In genomic region chr2:236309669-236310029, GRCh38 we compare ENCODE assay signal across 9 cellular contexts. TPM values are rescaled to one million over a fixed set of nuclear protein-coding genes. Genes with fewer than 3 reads are reported as not detected.
DNase-seq lines count a peak whose midpoint lies in the region; ATAC-seq and TF ChIP-seq lines count a peak whose summit lies in the region.
"Had no signal": no experiment of that assay in that cellular context is flagged by ENCODE, and none has a peak within 500 bp of the region (broad histone marks: within the 10 kb centered on the region; RNA-seq: fewer than 3 reads in every experiment).

No MANE protein-coding gene starts in this region.

- no peak overlapping the region for H3K4me3 ChIP-seq in dorsolateral prefrontal cortex
- H3K4me3 ChIP-seq: BLaER1 had no signal

- H3K27me3 Mint-ChIP-seq in progenitor cell of endocrine pancreas: peaks cover 3% of the 10 kb centered on the region

- peaks cover 10% of the 10 kb centered on the region for H3K36me3 Mint-ChIP-seq in progenitor cell of endocrine pancreas (ENCODE audit: insufficient read depth)

- no peak for ATAC-seq in GM18519 (IDR thresholded peaks at IDR 0.05; ENCODE audit: low FRiP score, unreplicated experiment)

- H3K4me1 Mint-ChIP-seq in progenitor cell of endocrine pancreas (ENCODE audit: low read depth): no peaks in the 10 kb centered on the region

- no peaks in the 10 kb centered on the region for H3K27me3 ChIP-seq in dorsolateral prefrontal cortex
- H3K27me3 ChIP-seq: BLaER1 had no signal

- no peak overlapping the region for H3K4me3 Mint-ChIP-seq in progenitor cell of endocrine pancreas (ENCODE audit: low read depth)

- H3K27ac ChIP-seq in dorsolateral prefrontal cortex: no peak overlapping the region
- H3K27ac ChIP-seq: BLaER1 had no signal

- peaks cover 9% of the 10 kb centered on the region for H3K9me3 Mint-ChIP-seq in progenitor cell of endocrine pancreas (ENCODE audit: low read depth)

- no peak overlapping the region for H3K27ac Mint-ChIP-seq in progenitor cell of endocrine pancreas

- DNase-seq in NCI-H1694 treated with DMSO at 0.1 percent for 48 hours (lab: John Stamatoyannopoulos, UW): peak; percentile 9
- no peak for DNase-seq in NCI-H1694 (lab: John Stamatoyannopoulos, UW)
- peak; percentile 30 for DNase-seq in NAMALWA (ENCODE audit: low spot score)
- peak in 3 of 10 donors; percentile 47 to 50 (median 48) for DNase-seq in dorsolateral prefrontal cortex
- DNase-seq in progenitor cell of endocrine pancreas (ENCODE audit: low spot score, unreplicated experiment): peak; percentile 22
- DNase-seq in LoVo (ENCODE audit: low spot score): no peak
- no peak for DNase-seq in stimulated activated CD4-positive, alpha-beta T cell treated with anti-CD3 and anti-CD28 coated beads, Interleukin-12 subunit alpha, Interleukin-12 subunit beta, amount 100 ng/mL, for 4 hours

- TF ChIP-seq CTCF in dorsolateral prefrontal cortex (IDR thresholded peaks at IDR 0.05 in 54 of 56, conservative IDR thresholded peaks at IDR 0.05 in 2 of 56; ENCODE audit: low read depth in 1 of 56, partially characterized antibody in 56 of 56): peak; percentile 32 to 82 (median 60)
- TF ChIP-seq CTCF in progenitor cell of endocrine pancreas (IDR thresholded peaks at IDR 0.05; ENCODE audit: unreplicated experiment): peak; percentile 78

- intact Hi-C loops in dorsolateral prefrontal cortex (cut with DNase I): no loop called here

RNA-seq across cellular contexts. Expression of gene ASB18, which starts 45.4 kb away (rescaled TPM):
- 1 to 10 TPM in 14 of 120 experiments, under 1 TPM in 20, not detected in 86; 0.37 to 2.2 (median 0.88) TPM for total RNA-seq in dorsolateral prefrontal cortex
- total RNA-seq in progenitor cell of endocrine pancreas: not detected in 2 replicates

Comparison
In these comparisons a context has a peak if more than half of its experiments do, and no peak if none do; other contexts are left out.
1. DNase-seq: peak in NCI-H1694 treated with DMSO at 0.1 percent for 48 hours (single experiment), NAMALWA (single experiment) and progenitor cell of endocrine pancreas (single experiment); none in NCI-H1694 (single experiment), LoVo (single experiment) and stimulated activated CD4-positive, alpha-beta T cell treated with anti-CD3 and anti-CD28 coated beads, Interleukin-12 subunit alpha, Interleukin-12 subunit beta, amount 100 ng/mL, for 4 hours (single experiment).